Comparison of ENCODE assay signal across 16 cellular contexts in the genomic region with DNA sequence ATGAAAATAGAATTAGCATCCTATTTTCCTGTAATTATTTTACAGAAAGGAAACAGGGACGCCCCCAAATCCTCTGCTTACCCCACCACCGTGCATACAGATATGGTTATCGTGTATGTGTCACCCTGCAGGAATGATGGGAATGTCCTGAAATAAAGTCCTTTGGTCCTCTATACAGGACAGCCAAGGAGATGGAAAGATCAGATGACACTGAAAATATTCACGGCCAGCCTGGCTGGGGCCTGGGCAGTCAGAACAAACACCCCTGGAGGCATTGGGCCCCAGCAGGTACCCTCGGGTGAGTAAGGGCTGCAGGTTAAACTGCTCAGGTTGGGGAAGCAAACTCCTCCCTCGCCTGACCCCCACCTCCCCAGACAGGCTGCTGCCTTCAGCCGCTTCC.
DNase-seq lines count a peak whose midpoint lies in the region; ATAC-seq and TF ChIP-seq lines count a peak whose summit lies in the region.
"Had no signal": no experiment of that assay in that cellular context is flagged by ENCODE, and none has a peak within 500 bp of the region (broad histone marks: within the 10 kb centered on the region; RNA-seq: fewer than 3 reads in every experiment).

No MANE protein-coding gene starts in this region.

- POLR2A ChIA-PET in PC-3 (lab: Charles Lee; ENCODE audit: unreplicated experiment) = no interaction called here

- TF ChIP-seq CTCF in PC-3 (conservative IDR thresholded peaks at IDR 0.05; ENCODE audit: low read depth, low read length) = no peak

- CTCF ChIA-PET in PC-3 (lab: Charles Lee) = interaction anchor here (0.6 kb wide), 1 partner anchor 73 kb away, joined by 3 read pairs; no protein-coding TSS in a partner anchor

- ATAC-seq in PC-3 = peak; percentile 56
- no peak for ATAC-seq in GM21529 (IDR thresholded peaks at IDR 0.05; ENCODE audit: unreplicated experiment)
- no peak for ATAC-seq in activated T-cell treated with anti-CD3 and anti-CD28 coated beads, Interleukin-2, amount 50 U/mL, for 72 hours (replicated peaks in 1 of 2)
- ATAC-seq: left cardiac atrium; naive thymus-derived CD4-positive, alpha-beta T cell had no signal

- H3K4me1 ChIP-seq in PC-3 (ENCODE audit: insufficient read depth, low read length) = peaks cover 35% of the 10 kb centered on the region

- H3K4me1 Mint-ChIP-seq in activated T-cell treated with anti-CD3 and anti-CD28 coated beads, Interleukin-2, amount 50 U/mL, for 72 hours (ENCODE audit: low read depth) = no peaks in the 10 kb centered on the region
- H3K4me1 Mint-ChIP-seq: CD4-positive, CD25-positive, alpha-beta regulatory T cell; naive thymus-derived CD4-positive, alpha-beta T cell had no signal

- H3K9me3 Mint-ChIP-seq in activated T-cell treated with anti-CD3 and anti-CD28 coated beads, Interleukin-2, amount 50 U/mL, for 72 hours = no peaks in the 10 kb centered on the region

- no peak overlapping the region for H2AFZ ChIP-seq in PC-3 (ENCODE audit: low read length)

- H3K9me3 ChIP-seq in PC-3 (ENCODE audit: low read length) = no peaks in the 10 kb centered on the region

- BruUV-seq in PC-3 (replicated peaks; lab: Mats Ljungman, UMichigan) = no TSS peak

- no peak overlapping the region for H3K4me3 ChIP-seq in PC-3 (ENCODE audit: low read length)

- H3K4me2 ChIP-seq in PC-3 (ENCODE audit: low read length) = peak overlapping the region; percentile 34

- no peak overlapping the region for H3K9ac ChIP-seq in PC-3 (ENCODE audit: low read length)

- no peaks in the 10 kb centered on the region for H3K79me2 ChIP-seq in PC-3 (ENCODE audit: low read length)

- H3K27ac ChIP-seq in PC-3 (ENCODE audit: low read length) = no peak overlapping the region

- peak; percentile 77 for DNase-seq in EH (ENCODE audit: low read depth)
- peak; percentile 43 for DNase-seq in PC-3
- peak; percentile 10 for DNase-seq in fibroblast of peridontal ligament (ENCODE audit: extremely low read depth)
- peak; percentile 16 for DNase-seq in posterior vena cava (ENCODE audit: low spot score)
- no peak for DNase-seq in NK-92 treated with Interleukin-12 subunit alpha and Interleukin-12 subunit beta, amount 100 ng/mL, for 24 hours (lab: John Stamatoyannopoulos, UW)
- DNase-seq in NCI-H2107 treated with DMSO at 0.1 percent for 48 hours (lab: John Stamatoyannopoulos, UW; ENCODE audit: unreplicated experiment) = no peak
- DNase-seq in activated T-cell treated with anti-CD3 and anti-CD28 coated beads, Interleukin-2, amount 50 U/mL, for 72 hours = no peak
- DNase-seq: activated CD8-positive, alpha-beta memory T cell treated with anti-CD3 and anti-CD28 coated beads for 24 hours; activated gamma-delta T cell; CD4-positive, CD25-positive, alpha-beta regulatory T cell; left cardiac atrium; naive thymus-derived CD4-positive, alpha-beta T cell; NCI-H1930; stimulated activated CD4-positive, alpha-beta T cell treated with anti-CD3 and anti-CD28 coated beads, Interleukin-1b, Interleukin-23, amount 100 ng/mL, for 48 hours had no signal

- intact Hi-C loops in PC-3 (cut with micrococcal nuclease) = no loop called here
- intact Hi-C loops in posterior vena cava (cut with DNase I) = no loop called here

- H3F3A ChIP-seq in PC-3 (ENCODE audit: low read length, unreplicated experiment) = no peaks in the 10 kb centered on the region

- no peaks in the 10 kb centered on the region for H4K20me1 ChIP-seq in PC-3 (ENCODE audit: low read length)

- H3K9me2 ChIP-seq in PC-3 (replicated peaks; ENCODE audit: low read length) = no peaks in the 10 kb centered on the region

- no peaks in the 10 kb centered on the region for H3K27me3 ChIP-seq in PC-3 (ENCODE audit: low read length)

- H3K36me3 ChIP-seq in PC-3 (ENCODE audit: low read depth, low read length) = no peaks in the 10 kb centered on the region

- H3K36me3 Mint-ChIP-seq in activated T-cell treated with anti-CD3 and anti-CD28 coated beads, Interleukin-2, amount 50 U/mL, for 72 hours (ENCODE audit: insufficient read depth in 2 of 2) = no peaks in the 10 kb centered on the region
- H3K36me3 Mint-ChIP-seq: brain; CD4-positive, CD25-positive, alpha-beta regulatory T cell had no signal

- H3K27me3 Mint-ChIP-seq in activated T-cell treated with anti-CD3 and anti-CD28 coated beads, Interleukin-2, amount 50 U/mL, for 72 hours (ENCODE audit: low read depth) = no peaks in the 10 kb centered on the region
- H3K27me3 Mint-ChIP-seq: brain; CD4-positive, CD25-positive, alpha-beta regulatory T cell had no signal

- no peak overlapping the region for H3K4me3 Mint-ChIP-seq in activated T-cell treated with anti-CD3 and anti-CD28 coated beads, Interleukin-2, amount 50 U/mL, for 72 hours
- H3K4me3 Mint-ChIP-seq: brain; CD4-positive, CD25-positive, alpha-beta regulatory T cell; naive thymus-derived CD4-positive, alpha-beta T cell had no signal

- H3K27ac Mint-ChIP-seq in activated T-cell treated with anti-CD3 and anti-CD28 coated beads, Interleukin-2, amount 50 U/mL, for 72 hours = no peak overlapping the region
- H3K27ac Mint-ChIP-seq: brain; CD4-positive, CD25-positive, alpha-beta regulatory T cell; naive thymus-derived CD4-positive, alpha-beta T cell had no signal

Comparison
In these comparisons a context has a peak if more than half of its experiments do, and no peak if none do; other contexts are left out.
1. DNase-seq: peak in EH (single experiment), PC-3 (single experiment), fibroblast of peridontal ligament (single experiment) and posterior vena cava (single experiment); none in NK-92 treated with Interleukin-12 subunit alpha and Interleukin-12 subunit beta, amount 100 ng/mL, for 24 hours (single experiment), NCI-H2107 treated with DMSO at 0.1 percent for 48 hours (single experiment) and activated T-cell treated with anti-CD3 and anti-CD28 coated beads, Interleukin-2, amount 50 U/mL, for 72 hours (0 of 2).